In genomic region chr9:96020822-96021615, GRCh38 we compare ENCODE assay signal across 8 cellular contexts.
DNase-seq lines count a peak whose midpoint lies in the region; ATAC-seq and TF ChIP-seq lines count a peak whose summit lies in the region.

No MANE protein-coding gene starts in this region.

- intact Hi-C loops in left lung (cut with DNase I) = no loop called here

- H3K9me3 Mint-ChIP-seq in T-helper 2 cell treated with Interferon-gamma antibody and Interleukin-4, amounts not matched to agents 5 μg/mL and 100 μg/mL, for 36 hours = no peaks in the 10 kb centered on the region
- no peaks in the 10 kb centered on the region for H3K9me3 Mint-ChIP-seq in central memory CD8-positive, alpha-beta T cell

- H3K4me3 ChIP-seq in H7 (ENCODE audit: insufficient read depth, low read depth, low read length) (peak overlapping the region; percentile 62), left lung (peak overlapping the region; percentile 45 to 51)

- TF ChIP-seq CTCF in left lung (IDR thresholded peaks at IDR 0.05) = no peak

- no peaks in the 10 kb centered on the region for H3K9me3 ChIP-seq in left lung

- H3K4me3 Mint-ChIP-seq in T-helper 2 cell treated with Interferon-gamma antibody and Interleukin-4, amounts not matched to agents 5 μg/mL and 100 μg/mL, for 36 hours = peak overlapping the region; percentile 84
- peak overlapping the region; percentile 85 for H3K4me3 Mint-ChIP-seq in central memory CD8-positive, alpha-beta T cell

- H3K36me3 ChIP-seq in H7 (replicated peaks; ENCODE audit: control insufficient read depth, insufficient read depth, low read length) = no peaks in the 10 kb centered on the region; the same call in 1 of the 2 replicates
- H3K36me3 ChIP-seq in left lung = peaks cover 0 to 14% of the 10 kb centered on the region in 2 donors

- H3K4me1 ChIP-seq in left lung = peaks cover 15 to 30% of the 10 kb centered on the region in 2 donors

- peak; percentile 85 for DNase-seq in H7
- DNase-seq in T-helper 2 cell treated with Interferon-gamma antibody and Interleukin-4, amounts not matched to agents 5 μg/mL and 100 μg/mL, for 36 hours (ENCODE audit: low spot score) = peak; percentile 54
- DNase-seq in central memory CD8-positive, alpha-beta T cell (ENCODE audit: low spot score in 2 of 2) = peak in 1 of 2 donors; percentile 22
- DNase-seq in left lung = peak in 1 of 2 donors; percentile 83
- DNase-seq in stimulated activated CD8-positive, alpha-beta memory T cell treated with anti-CD3 and anti-CD28 coated beads, Interleukin-12 subunit alpha, Interleukin-12 subunit beta, amount 100 ng/mL, for 4 hours (ENCODE audit: low read depth) = peak; percentile 48
- DNase-seq in effector CD8-positive, alpha-beta T cell (lab: John Stamatoyannopoulos, UW) = no peak
- DNase-seq in kidney tubule cell (ENCODE audit: low spot score) = no peak

- ATAC-seq in central memory CD8-positive, alpha-beta T cell (replicated peaks; ENCODE audit: extremely low read depth, poor library complexity, severe bottlenecking) = peak; percentile 54
- peak; percentile 52 for ATAC-seq in left lung
- ATAC-seq in HG02870 (IDR thresholded peaks at IDR 0.05; ENCODE audit: unreplicated experiment) = no peak

- peaks cover 4% of the 10 kb centered on the region for H3K27me3 Mint-ChIP-seq in T-helper 2 cell treated with Interferon-gamma antibody and Interleukin-4, amounts not matched to agents 5 μg/mL and 100 μg/mL, for 36 hours (ENCODE audit: low read depth)
- H3K27me3 Mint-ChIP-seq in central memory CD8-positive, alpha-beta T cell = peaks cover 55% of the 10 kb centered on the region

- H3K27me3 ChIP-seq in H7 (ENCODE audit: control insufficient read depth, insufficient read depth, low read length) (peaks cover 67% of the 10 kb centered on the region), left lung (peaks cover 13 to 70% of the 10 kb centered on the region in 2 donors)

- H3K27ac Mint-ChIP-seq in T-helper 2 cell treated with Interferon-gamma antibody and Interleukin-4, amounts not matched to agents 5 μg/mL and 100 μg/mL, for 36 hours = peak overlapping the region; percentile 94
- H3K27ac Mint-ChIP-seq in central memory CD8-positive, alpha-beta T cell (ENCODE audit: low read depth) = peak overlapping the region; percentile 87

- peak overlapping the region in 1 of 2 donors; percentile 63 for H3K27ac ChIP-seq in left lung

- peaks cover 66% of the 10 kb centered on the region for H3K4me1 Mint-ChIP-seq in T-helper 2 cell treated with Interferon-gamma antibody and Interleukin-4, amounts not matched to agents 5 μg/mL and 100 μg/mL, for 36 hours (ENCODE audit: low read depth)
- peaks cover 64% of the 10 kb centered on the region for H3K4me1 Mint-ChIP-seq in central memory CD8-positive, alpha-beta T cell

- H3K36me3 Mint-ChIP-seq in T-helper 2 cell treated with Interferon-gamma antibody and Interleukin-4, amounts not matched to agents 5 μg/mL and 100 μg/mL, for 36 hours (ENCODE audit: low read depth) = peaks cover 11% of the 10 kb centered on the region
- peaks cover 8% of the 10 kb centered on the region for H3K36me3 Mint-ChIP-seq in central memory CD8-positive, alpha-beta T cell (ENCODE audit: insufficient read depth)

Comparison
In these comparisons a context has a peak if more than half of its experiments do, and no peak if none do; other contexts are left out.
1. DNase-seq: peak in H7 (single experiment), T-helper 2 cell treated with Interferon-gamma antibody and Interleukin-4, amounts not matched to agents 5 μg/mL and 100 μg/mL, for 36 hours (single experiment) and stimulated activated CD8-positive, alpha-beta memory T cell treated with anti-CD3 and anti-CD28 coated beads, Interleukin-12 subunit alpha, Interleukin-12 subunit beta, amount 100 ng/mL, for 4 hours (single experiment); none in effector CD8-positive, alpha-beta T cell (single experiment) and kidney tubule cell (single experiment).